Comparison of ENCODE assay signal across 8 cellular contexts in the genomic region with DNA sequence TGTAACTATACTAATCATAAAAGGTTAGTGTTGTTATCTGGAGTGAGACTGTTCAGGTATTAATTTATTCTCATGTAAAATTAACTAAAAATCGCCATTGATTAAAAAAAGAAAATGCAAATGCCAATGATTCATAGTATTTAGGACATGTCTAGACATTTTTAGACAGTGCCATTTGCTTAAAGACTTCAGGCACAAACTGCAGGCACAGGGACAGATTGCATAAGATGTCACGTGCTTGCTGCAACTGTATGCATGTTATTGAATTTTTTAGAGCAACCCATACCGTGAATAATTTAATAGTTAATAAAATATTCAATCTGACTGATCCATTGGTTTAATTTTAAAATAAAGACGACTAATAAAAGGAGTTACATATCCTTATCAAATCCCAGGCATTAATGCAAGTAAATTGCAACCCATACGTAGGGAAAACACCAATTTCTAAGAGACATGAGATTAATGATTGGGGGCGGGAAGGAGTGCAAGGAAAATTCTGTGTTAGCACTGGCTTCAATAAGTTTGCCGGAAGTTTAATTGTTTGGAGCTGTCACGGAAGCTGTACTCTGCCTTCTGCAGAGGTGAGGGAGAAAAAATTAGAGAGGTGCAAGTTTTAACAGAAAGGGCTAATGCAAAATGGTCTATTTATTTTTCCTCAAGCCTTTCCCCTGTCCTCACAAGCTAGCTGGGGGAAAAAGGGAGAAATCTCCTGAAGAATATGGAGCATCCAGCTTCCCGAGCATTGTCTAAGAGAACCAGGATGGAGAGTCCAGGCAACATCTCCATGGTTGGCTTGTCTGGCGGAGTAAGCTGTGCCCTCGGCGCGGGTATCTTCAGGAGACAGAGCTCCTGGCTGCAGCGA. TPM values are rescaled to one million over a fixed set of nuclear protein-coding genes. Genes with fewer than 3 reads are reported as not detected.
DNase-seq lines count a peak whose midpoint lies in the region; ATAC-seq and TF ChIP-seq lines count a peak whose summit lies in the region.

No MANE protein-coding gene starts in this region.

- H3K4me2 ChIP-seq in osteoblast (ENCODE audit: insufficient read depth, low read length), result peak overlapping the region; percentile 97

- WGBS in esophagus, 2 donors, result 8% methylated on average over 14 of the region's 14 CpGs

- H3K27me3 ChIP-seq in esophagus (ENCODE audit: control insufficient read depth in 1 of 2, insufficient read depth in 2 of 2, low read length in 2 of 2) (no peaks in the 10 kb centered on the region), osteoblast (ENCODE audit: insufficient read depth, low read length) (no peaks in the 10 kb centered on the region)

- H3K4me3 ChIP-seq in esophagus (ENCODE audit: low read depth in 1 of 2, low read length in 2 of 2) (peak overlapping the region; percentile 62 to 68), osteoblast (ENCODE audit: insufficient read depth, low read length) (peak overlapping the region; percentile 95)

- no peaks in the 10 kb centered on the region for H3K36me3 ChIP-seq in esophagus (ENCODE audit: control insufficient read depth in 2 of 2, insufficient read depth in 2 of 2, low read length in 1 of 2)
- no peaks in the 10 kb centered on the region for H3K36me3 ChIP-seq in osteoblast (ENCODE audit: insufficient read depth, low read length)

- TF ChIP-seq CTCF in osteoblast (IDR thresholded peaks at IDR 0.05; ENCODE audit: extremely low read depth, low read depth, low read length) (no peak), natural killer cell (IDR thresholded peaks at IDR 0.05) (no peak)

- peak overlapping the region; percentile 84 for H2AFZ ChIP-seq in osteoblast (ENCODE audit: low read length)

- H3K36me3 Mint-ChIP-seq in natural killer cell, result no peaks in the 10 kb centered on the region

- H3K79me2 ChIP-seq in osteoblast (ENCODE audit: insufficient read depth, low read length), result peaks cover 70% of the 10 kb centered on the region

- peaks cover 26 to 32% of the 10 kb centered on the region in 2 donors for H3K27me3 Mint-ChIP-seq in natural killer cell (ENCODE audit: low read depth in 2 of 2)

- H3K4me3 Mint-ChIP-seq in natural killer cell, result no peak overlapping the region

- peaks cover 0 to 6% of the 10 kb centered on the region in 2 donors for H3K4me1 Mint-ChIP-seq in natural killer cell

- H4K20me1 ChIP-seq in osteoblast (ENCODE audit: insufficient read depth, low read length), result no peaks in the 10 kb centered on the region

- ATAC-seq in HG03571 (IDR thresholded peaks at IDR 0.05; ENCODE audit: unreplicated experiment) (no peak), HG02610 (IDR thresholded peaks at IDR 0.05; ENCODE audit: unreplicated experiment) (no peak), GM18867 (IDR thresholded peaks at IDR 0.05; ENCODE audit: unreplicated experiment) (no peak), natural killer cell (no peak)

- H3K27ac Mint-ChIP-seq in natural killer cell, result no peak overlapping the region

- DNase-seq in DMS53 (lab: John Stamatoyannopoulos, UW), result peak; percentile 60
- DNase-seq in NCI-H82 treated with DMSO at 0.1 percent for 48 hours (lab: John Stamatoyannopoulos, UW; ENCODE audit: unreplicated experiment), result peak; percentile 45
- DNase-seq in osteoblast (ENCODE audit: insufficient read length, low spot score, missing footprints), result no peak
- no peak for DNase-seq in natural killer cell

- intact Hi-C loops in natural killer cell (cut with micrococcal nuclease), result no loop called here

- H3K9me3 ChIP-seq in esophagus (ENCODE audit: control insufficient read depth in 2 of 2, insufficient read depth in 1 of 2, low read depth in 1 of 2, low read length in 1 of 2), result no peaks in the 10 kb centered on the region
- no peaks in the 10 kb centered on the region for H3K9me3 ChIP-seq in osteoblast (ENCODE audit: low read depth, low read length)

- no peaks in the 10 kb centered on the region for H3K9me3 Mint-ChIP-seq in natural killer cell

- H3K27ac ChIP-seq in esophagus (ENCODE audit: low read depth in 2 of 2, low read length in 1 of 2), result peak overlapping the region; percentile 57 to 86
- H3K27ac ChIP-seq in osteoblast (ENCODE audit: low read depth, low read length), result peak overlapping the region; percentile 83

- H3K4me1 ChIP-seq in esophagus (ENCODE audit: control insufficient read depth in 2 of 2, insufficient read depth in 2 of 2, low read length in 1 of 2), result peaks cover 0 to 2% of the 10 kb centered on the region in 2 donors
- H3K4me1 ChIP-seq in osteoblast (ENCODE audit: insufficient read depth, low read length), result peaks cover 52% of the 10 kb centered on the region

RNA-seq across cellular contexts. Expression of gene EDIL3, which starts 2.9 kb away (rescaled TPM):
- 1 to 10 TPM; 1.6 to 2.7 TPM for polyA plus RNA-seq in esophagus
- total RNA-seq in osteoblast (366 and 406 TPM in 2 replicates), natural killer cell (not detected)

Comparison
In these comparisons a context has a peak if more than half of its experiments do, and no peak if none do; other contexts are left out.
1. DNase-seq: peak in DMS53 (single experiment) and NCI-H82 treated with DMSO at 0.1 percent for 48 hours (single experiment); none in osteoblast (single experiment) and natural killer cell (single experiment).
2. RNA of gene EDIL3, which starts 2.9 kb away (total RNA-seq): 366 to 406 TPM in osteoblast; not detected in natural killer cell; every median in the first group is over 100 times any median in the second.